In the genomic region with DNA sequence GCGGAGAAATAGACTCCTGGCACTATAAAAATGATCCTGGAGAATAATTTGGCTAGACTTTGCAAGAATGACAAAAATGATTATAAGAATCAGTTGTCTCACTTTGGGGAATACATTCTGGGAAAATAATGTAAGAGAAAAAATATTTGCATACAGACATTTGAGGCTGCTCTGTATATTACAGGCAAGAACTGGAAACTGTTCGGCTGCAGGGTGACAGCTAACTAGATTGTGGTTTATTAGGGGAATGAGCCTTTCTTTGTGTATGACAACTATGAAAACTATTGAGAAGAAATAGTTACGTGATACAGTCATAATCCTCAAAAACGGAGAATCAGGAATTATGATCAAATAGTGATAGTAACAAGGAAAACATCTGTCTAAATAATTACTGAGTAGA, we compare ENCODE assay signal across 19 cellular contexts. TPM values are rescaled to one million over a fixed set of nuclear protein-coding genes. Genes with fewer than 3 reads are reported as not detected.
DNase-seq lines count a peak whose midpoint lies in the region; ATAC-seq, FAIRE-seq and TF ChIP-seq lines count a peak whose summit lies in the region.
"Had no signal": no experiment of that assay in that cellular context is flagged by ENCODE, and none has a peak within 500 bp of the region (broad histone marks: within the 10 kb centered on the region; RNA-seq: fewer than 3 reads in every experiment).

No MANE protein-coding gene starts in this region.

- H3K36me3 Mint-ChIP-seq in natural killer cell = no peaks in the 10 kb centered on the region
- H3K36me3 Mint-ChIP-seq in natural killer cell treated with Interleukin-12 subunit alpha and Interleukin-12 subunit beta and Interleukin-15 and Interleukin-18, amount 100 ng/mL, for 72 hours = peaks cover 7% of the 10 kb centered on the region
- peaks cover 27% of the 10 kb centered on the region for H3K36me3 Mint-ChIP-seq in activated naive CD4-positive, alpha-beta T cell treated with anti-CD3 and anti-CD28 coated beads, Interleukin-2, amount 10 ng/mL, durations not matched to agents 7 days and 5 days

- TF ChIP-seq POLR2A in sigmoid colon (IDR thresholded peaks at IDR 0.05) = no peak
- no peak for TF ChIP-seq POLR2A in gastroesophageal sphincter (IDR thresholded peaks at IDR 0.05)

- H3K27me3 ChIP-seq in ascending aorta (no peaks in the 10 kb centered on the region), foreskin keratinocyte (no peaks in the 10 kb centered on the region), sigmoid colon (no peaks in the 10 kb centered on the region), gastroesophageal sphincter (no peaks in the 10 kb centered on the region)
- H3K27me3 ChIP-seq: esophagus muscularis mucosa, tibial artery had no signal

- TF ChIP-seq EP300 in sigmoid colon (IDR thresholded peaks at IDR 0.05) = no peak
- no peak for TF ChIP-seq EP300 in gastroesophageal sphincter (IDR thresholded peaks at IDR 0.05)

- peak overlapping the region; percentile 9 to 68 for H3K27ac Mint-ChIP-seq in natural killer cell
- H3K27ac Mint-ChIP-seq in natural killer cell treated with Interleukin-12 subunit alpha and Interleukin-12 subunit beta and Interleukin-15 and Interleukin-18, amount 100 ng/mL, for 72 hours = no peak overlapping the region
- H3K27ac Mint-ChIP-seq in activated naive CD4-positive, alpha-beta T cell treated with anti-CD3 and anti-CD28 coated beads, Interleukin-2, amount 10 ng/mL, durations not matched to agents 7 days and 5 days = no peak overlapping the region
- H3K27ac Mint-ChIP-seq: activated B cell treated with CpG ODN at 0.5 μM for 24 hours, brain had no signal

- intact Hi-C loops in natural killer cell (cut with micrococcal nuclease) = no loop called here
- intact Hi-C loops in ascending aorta (cut with DNase I) = loop anchor here (1.0 kb wide), 1 partner anchor 44 kb away; no protein-coding TSS in a partner anchor
- intact Hi-C loops in sigmoid colon (cut with DNase I) = no loop called here
- intact Hi-C loops in kidney (cut with DNase I) = no loop called here

- TF ChIP-seq CTCF in natural killer cell (IDR thresholded peaks at IDR 0.05) (no peak), ascending aorta (IDR thresholded peaks at IDR 0.05) (no peak), foreskin keratinocyte (conservative IDR thresholded peaks at IDR 0.05) (no peak), sigmoid colon (IDR thresholded peaks at IDR 0.05) (no peak), gastroesophageal sphincter (IDR thresholded peaks at IDR 0.05) (no peak), kidney (IDR thresholded peaks at IDR 0.05; ENCODE audit: borderline replicate concordance, extremely low read depth, insufficient read depth) (no peak)

- no peak for ATAC-seq in natural killer cell
- ATAC-seq in natural killer cell treated with Interleukin-12 subunit alpha and Interleukin-12 subunit beta and Interleukin-15 and Interleukin-18, amount 100 ng/mL, for 72 hours = no peak
- peak; percentile 78 for ATAC-seq in foreskin keratinocyte
- no peak for ATAC-seq in gastroesophageal sphincter
- ATAC-seq: naive thymus-derived CD4-positive, alpha-beta T cell had no signal

- peak overlapping the region; percentile 19 to 48 for H3K27ac ChIP-seq in ascending aorta
- H3K27ac ChIP-seq in foreskin keratinocyte = peak overlapping the region; percentile 42
- peak overlapping the region in 1 of 4 donors; percentile 50 for H3K27ac ChIP-seq in sigmoid colon
- no peak overlapping the region for H3K27ac ChIP-seq in gastroesophageal sphincter
- no peak overlapping the region for H3K27ac ChIP-seq in kidney (ENCODE audit: low read depth in 2 of 2, low read length in 2 of 2)
- H3K27ac ChIP-seq: esophagus muscularis mucosa, SK-N-MC had no signal

- peaks cover 4 to 16% of the 10 kb centered on the region in 2 donors for H3K4me1 ChIP-seq in ascending aorta
- H3K4me1 ChIP-seq in foreskin keratinocyte = peaks cover 21% of the 10 kb centered on the region
- peaks cover 0 to 19% (median 8%) of the 10 kb centered on the region in 4 donors for H3K4me1 ChIP-seq in sigmoid colon
- H3K4me1 ChIP-seq in gastroesophageal sphincter = peaks cover 0 to 24% (median 0%) of the 10 kb centered on the region in 3 donors
- H3K4me1 ChIP-seq in kidney (ENCODE audit: control insufficient read depth in 1 of 2, insufficient read depth in 1 of 2, low read depth in 1 of 2, low read length in 2 of 2) = no peaks in the 10 kb centered on the region

- H3K9ac ChIP-seq in kidney (ENCODE audit: low read length in 2 of 2) = no peak overlapping the region

- no peaks in the 10 kb centered on the region for H3K9me3 ChIP-seq in ascending aorta
- H3K9me3 ChIP-seq in sigmoid colon = no peaks in the 10 kb centered on the region
- no peaks in the 10 kb centered on the region for H3K9me3 ChIP-seq in gastroesophageal sphincter
- no peaks in the 10 kb centered on the region for H3K9me3 ChIP-seq in kidney (ENCODE audit: control insufficient read depth in 1 of 2, low read length in 2 of 2)
- H3K9me3 ChIP-seq: esophagus muscularis mucosa, tibial artery had no signal

- no peak for FAIRE-seq in kidney (lab: Jason Lieb, UNC)

- no peak for DNase-seq in natural killer cell
- DNase-seq in natural killer cell treated with Interleukin-12 subunit alpha and Interleukin-12 subunit beta and Interleukin-15 and Interleukin-18, amount 100 ng/mL, for 72 hours (ENCODE audit: low spot score) = no peak
- no peak for DNase-seq in ascending aorta (ENCODE audit: low spot score in 2 of 2)
- DNase-seq in foreskin keratinocyte = peak; percentile 71 to 84
- DNase-seq in sigmoid colon = no peak
- no peak for DNase-seq in activated naive CD4-positive, alpha-beta T cell treated with anti-CD3 and anti-CD28 coated beads, Interleukin-2, amount 10 ng/mL, durations not matched to agents 7 days and 5 days
- no peak for DNase-seq in kidney
- DNase-seq: activated B cell treated with CpG ODN at 0.5 μM for 24 hours; activated T-cell treated with anti-CD3 and anti-CD28 coated beads, Interleukin-2, amount 50 U/mL, for 1 hour; DMS79; islet precursor cell; naive thymus-derived CD4-positive, alpha-beta T cell; NCI-H1436; NCI-H748 treated with DMSO at 0.1 percent for 48 hours; tibial artery had no signal

- 85 to 89% methylated on average over 4 of the region's 4 CpGs for WGBS in sigmoid colon, 2 donors
- 33 to 56% methylated on average over 4 of the region's 4 CpGs for WGBS in gastroesophageal sphincter (ENCODE audit: low coverage in 1 of 2), 2 donors

- CTCF ChIA-PET in activated naive CD4-positive, alpha-beta T cell treated with anti-CD3 and anti-CD28 coated beads, Interleukin-2, amount 10 ng/mL, durations not matched to agents 7 days and 5 days (lab: Charles Lee) = interaction anchor here (0.7 to 1.8 kb wide), 2 partner anchors 11 to 39 kb away, joined by 3 to 8 read pairs; no protein-coding TSS in a partner anchor

- H3K4me1 Mint-ChIP-seq in natural killer cell = peaks cover 43 to 62% of the 10 kb centered on the region in 2 donors
- peaks cover 22 to 36% of the 10 kb centered on the region in 2 donors for H3K4me1 Mint-ChIP-seq in natural killer cell treated with Interleukin-12 subunit alpha and Interleukin-12 subunit beta and Interleukin-15 and Interleukin-18, amount 100 ng/mL, for 72 hours (ENCODE audit: low read depth in 2 of 2)
- peaks cover 14% of the 10 kb centered on the region for H3K4me1 Mint-ChIP-seq in activated naive CD4-positive, alpha-beta T cell treated with anti-CD3 and anti-CD28 coated beads, Interleukin-2, amount 10 ng/mL, durations not matched to agents 7 days and 5 days
- H3K4me1 Mint-ChIP-seq: brain had no signal

- no peaks in the 10 kb centered on the region for H3K27me3 Mint-ChIP-seq in natural killer cell (ENCODE audit: low read depth in 2 of 2)
- no peaks in the 10 kb centered on the region for H3K27me3 Mint-ChIP-seq in natural killer cell treated with Interleukin-12 subunit alpha and Interleukin-12 subunit beta and Interleukin-15 and Interleukin-18, amount 100 ng/mL, for 72 hours
- peaks cover 7% of the 10 kb centered on the region for H3K27me3 Mint-ChIP-seq in activated naive CD4-positive, alpha-beta T cell treated with anti-CD3 and anti-CD28 coated beads, Interleukin-2, amount 10 ng/mL, durations not matched to agents 7 days and 5 days
- H3K27me3 Mint-ChIP-seq: activated B cell treated with CpG ODN at 0.5 μM for 24 hours; naive thymus-derived CD4-positive, alpha-beta T cell had no signal

- H3K9me3 Mint-ChIP-seq in natural killer cell = no peaks in the 10 kb centered on the region
- H3K9me3 Mint-ChIP-seq in natural killer cell treated with Interleukin-12 subunit alpha and Interleukin-12 subunit beta and Interleukin-15 and Interleukin-18, amount 100 ng/mL, for 72 hours = no peaks in the 10 kb centered on the region
- no peaks in the 10 kb centered on the region for H3K9me3 Mint-ChIP-seq in activated naive CD4-positive, alpha-beta T cell treated with anti-CD3 and anti-CD28 coated beads, Interleukin-2, amount 10 ng/mL, durations not matched to agents 7 days and 5 days
- H3K9me3 Mint-ChIP-seq: activated B cell treated with CpG ODN at 0.5 μM for 24 hours; naive thymus-derived CD4-positive, alpha-beta T cell had no signal

- no peak overlapping the region for H3K4me3 ChIP-seq in ascending aorta
- no peak overlapping the region for H3K4me3 ChIP-seq in sigmoid colon
- no peak overlapping the region for H3K4me3 ChIP-seq in gastroesophageal sphincter
- H3K4me3 ChIP-seq in kidney (ENCODE audit: low read length in 2 of 2) = no peak overlapping the region
- H3K4me3 ChIP-seq: esophagus muscularis mucosa, SK-N-MC, tibial artery had no signal

- H3K36me3 ChIP-seq in ascending aorta (peaks cover 19 to 27% of the 10 kb centered on the region in 2 donors), sigmoid colon (peaks cover 2 to 22% (median 5%) of the 10 kb centered on the region in 4 donors), gastroesophageal sphincter (peaks cover 0 to 30% of the 10 kb centered on the region in 2 donors), kidney (ENCODE audit: control insufficient read depth in 1 of 2, insufficient read depth in 2 of 2, low read length in 2 of 2) (no peaks in the 10 kb centered on the region)

- H3K4me3 Mint-ChIP-seq in natural killer cell = no peak overlapping the region
- H3K4me3 Mint-ChIP-seq in natural killer cell treated with Interleukin-12 subunit alpha and Interleukin-12 subunit beta and Interleukin-15 and Interleukin-18, amount 100 ng/mL, for 72 hours = no peak overlapping the region
- H3K4me3 Mint-ChIP-seq in activated naive CD4-positive, alpha-beta T cell treated with anti-CD3 and anti-CD28 coated beads, Interleukin-2, amount 10 ng/mL, durations not matched to agents 7 days and 5 days = no peak overlapping the region
- H3K4me3 Mint-ChIP-seq: activated B cell treated with CpG ODN at 0.5 μM for 24 hours; brain; naive thymus-derived CD4-positive, alpha-beta T cell had no signal

RNA-seq across cellular contexts. Expression of a gene that starts 8.6 kb away (rescaled TPM):
- total RNA-seq in natural killer cell = 10 to 100 TPM; 53.6 to 75.8 (median 63.9) TPM
- total RNA-seq in natural killer cell treated with Interleukin-12 subunit alpha and Interleukin-12 subunit beta and Interleukin-15 and Interleukin-18, amount 100 ng/mL, for 72 hours = 10 to 100 TPM; 54.8 to 73.7 TPM
- 29.6 TPM for total RNA-seq in ascending aorta
- total RNA-seq in foreskin keratinocyte = 13.2 and 14.6 TPM in 2 replicates
- 5.4 and 5.9 TPM in 2 replicates for polyA plus RNA-seq in foreskin keratinocyte
- 10 to 100 TPM; 11.8 to 23.3 (median 13.7) TPM for total RNA-seq in sigmoid colon
- 10 to 100 TPM in 1 of 3 donors, 1 to 10 TPM in 2; 6.0 to 25.6 (median 7.2) TPM for polyA plus RNA-seq in sigmoid colon
- 10 to 100 TPM; 15.0 to 26.4 (median 23.0) TPM for total RNA-seq in gastroesophageal sphincter
- total RNA-seq in kidney = 54.5 TPM
- 6.9 TPM for polyA plus RNA-seq in kidney (ENCODE audit: insufficient read depth, low read depth, low replicate concordance)

RNA-seq across cellular contexts. Expression of a gene that starts 33.0 kb away (rescaled TPM):
- total RNA-seq in natural killer cell (1 to 10 TPM in 2 of 3 donors, under 1 TPM in 1; 0.48 to 5.5 (median 1.1) TPM), ascending aorta (1,267 TPM), foreskin keratinocyte (265 and 427 TPM in 2 replicates), sigmoid colon (10 to 100 TPM in 2 of 4 donors, 1 to 10 TPM in 2; 1.5 to 21.3 (median 11.7) TPM), gastroesophageal sphincter (10 to 100 TPM in 3 of 4 donors, 1 to 10 TPM in 1; 5.4 to 75.3 (median 19.6) TPM), kidney (9.9 TPM)
- not detected for total RNA-seq in natural killer cell treated with Interleukin-12 subunit alpha and Interleukin-12 subunit beta and Interleukin-15 and Interleukin-18, amount 100 ng/mL, for 72 hours
- polyA plus RNA-seq in foreskin keratinocyte (170 and 271 TPM in 2 replicates), sigmoid colon (10 to 100 TPM in 1 of 3 donors, 1 to 10 TPM in 1, under 1 TPM in 1; 0.46 to 10.0 (median 1.8) TPM), kidney (ENCODE audit: insufficient read depth, low read depth, low replicate concordance) (3.5 TPM)
- total RNA-seq: activated B cell treated with CpG ODN at 0.5 μM for 24 hours had no signal
- polyA plus RNA-seq: naive thymus-derived CD4-positive, alpha-beta T cell had no signal

Comparison
In these comparisons a context has a peak if more than half of its experiments do, and no peak if none do; other contexts are left out.
1. H3K27ac Mint-ChIP-seq: peak in natural killer cell (2 of 2); none in natural killer cell treated with Interleukin-12 subunit alpha and Interleukin-12 subunit beta and Interleukin-15 and Interleukin-18, amount 100 ng/mL, for 72 hours (0 of 2) and activated naive CD4-positive, alpha-beta T cell treated with anti-CD3 and anti-CD28 coated beads, Interleukin-2, amount 10 ng/mL, durations not matched to agents 7 days and 5 days (single experiment).
2. DNase-seq: peak in foreskin keratinocyte (2 of 2); none in natural killer cell (single experiment), natural killer cell treated with Interleukin-12 subunit alpha and Interleukin-12 subunit beta and Interleukin-15 and Interleukin-18, amount 100 ng/mL, for 72 hours (single experiment), ascending aorta (0 of 2), sigmoid colon (single experiment), activated naive CD4-positive, alpha-beta T cell treated with anti-CD3 and anti-CD28 coated beads, Interleukin-2, amount 10 ng/mL, durations not matched to agents 7 days and 5 days (single experiment) and kidney (single experiment).
3. H3K27ac ChIP-seq: peak in ascending aorta (2 of 2) and foreskin keratinocyte (single experiment); none in gastroesophageal sphincter (0 of 4) and kidney (0 of 2).